8 cellular contexts compared by ENCODE assay signal in the genomic region with DNA sequence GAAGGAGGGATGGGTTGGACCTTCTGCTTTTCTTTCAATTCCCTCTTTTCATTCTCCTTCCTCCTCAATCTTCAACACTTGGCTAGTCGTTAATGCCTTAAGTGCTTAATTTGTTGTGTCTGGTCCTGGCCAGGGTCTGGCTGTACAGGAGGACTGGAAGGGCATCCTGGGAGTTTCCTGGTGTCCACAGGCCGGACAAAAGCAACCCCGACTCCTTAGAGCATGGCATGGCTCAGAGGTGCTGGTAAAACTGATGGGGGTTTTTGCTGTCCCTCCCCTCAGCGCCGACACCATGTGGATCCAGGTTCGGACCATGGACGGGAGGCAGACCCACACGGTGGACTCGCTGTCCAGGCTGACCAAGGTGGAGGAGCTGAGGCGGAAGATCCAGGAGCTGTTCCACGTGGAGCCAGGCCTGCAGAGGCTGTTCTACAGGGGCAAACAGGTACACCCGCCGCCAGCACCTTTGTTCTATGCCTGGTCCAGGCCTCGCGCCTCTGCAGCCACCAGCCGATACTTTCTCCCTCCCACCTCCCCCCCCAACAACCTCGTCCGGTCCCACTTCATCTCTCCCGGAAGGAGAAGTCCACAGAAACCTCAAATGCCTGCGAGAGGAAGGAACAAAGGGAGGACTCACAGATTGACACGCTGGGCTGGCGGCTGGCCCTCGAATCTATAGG. TPM values are rescaled to one million over a fixed set of nuclear protein-coding genes. Genes with fewer than 3 reads are reported as not detected.
A peak's percentile ranks its signal among the peaks of the same experiment; 100 is the strongest.
DNase-seq lines count a peak whose midpoint lies in the region; ATAC-seq and TF ChIP-seq lines count a peak whose summit lies in the region.

No MANE protein-coding gene starts in this region.

- H3K4me3 ChIP-seq in A673 (ENCODE audit: low read depth, low read length, poor library complexity, severe bottlenecking) (peak overlapping the region; percentile 62), PC-3 (ENCODE audit: low read length) (peak overlapping the region; percentile 78), cardiac fibroblast (replicated peaks in 1 of 2; ENCODE audit: low read depth in 2 of 2, low read length in 2 of 2) (peak overlapping the region; percentile 52 to 66), upper lobe of left lung (peak overlapping the region in 3 of 4 donors; percentile 55 to 97 (median 87))

- in situ Hi-C loops in GM13977 (cut with MboI; ENCODE audit: low pct_unique_long_range_greater_than_20kb, low sequenced_read_pairs, unreplicated experiment), result loop anchor here (10.0 kb wide), 1 partner anchor 96 kb away; no protein-coding TSS in a partner anchor

- peaks cover 40% of the 10 kb centered on the region for H3K4me1 ChIP-seq in A673 (ENCODE audit: insufficient read depth, low read length, poor library complexity, severe bottlenecking)
- peaks cover 55% of the 10 kb centered on the region for H3K4me1 ChIP-seq in PC-3 (ENCODE audit: insufficient read depth, low read length)
- H3K4me1 ChIP-seq in upper lobe of left lung, result peaks cover 21 to 45% (median 27%) of the 10 kb centered on the region in 4 donors

- H3K27ac ChIP-seq in A673 (ENCODE audit: low read depth, low read length, poor library complexity, severe bottlenecking) (peak overlapping the region; percentile 91), PC-3 (ENCODE audit: low read length) (peak overlapping the region; percentile 81), upper lobe of left lung (peak overlapping the region in 2 of 4 donors; percentile 19 to 63)

- DNase-seq in A673 (ENCODE audit: low spot score) (peak; percentile 52), ELR (ENCODE audit: low read depth) (peak; percentile 85), PC-3 (peak; percentile 80), cardiac fibroblast (ENCODE audit: low read depth in 2 of 2) (peak; percentile 64 to 73), memory B cell (ENCODE audit: low spot score in 2 of 2) (peak in 1 of 2 donors; percentile 20), upper lobe of left lung (peak in 1 of 2 donors; percentile 31), GM13977 (ENCODE audit: low spot score) (no peak)

- no peaks in the 10 kb centered on the region for H3K9me2 ChIP-seq in PC-3 (replicated peaks; ENCODE audit: low read length)

- no peaks in the 10 kb centered on the region for H3K27me3 Mint-ChIP-seq in memory B cell

- peaks cover 54% of the 10 kb centered on the region for H3K79me2 ChIP-seq in PC-3 (ENCODE audit: low read length)

- H3K36me3 ChIP-seq in A673 (ENCODE audit: insufficient read depth, low read length, poor library complexity, severe bottlenecking), result peaks cover 49% of the 10 kb centered on the region
- H3K36me3 ChIP-seq in PC-3 (ENCODE audit: low read depth, low read length), result peaks cover 16% of the 10 kb centered on the region; the same call in 1 of the 2 replicates
- H3K36me3 ChIP-seq in upper lobe of left lung, result no peaks in the 10 kb centered on the region

- peaks cover 15% of the 10 kb centered on the region for H3F3A ChIP-seq in PC-3 (ENCODE audit: low read length, unreplicated experiment)

- POLR2A ChIA-PET in A673 (lab: Charles Lee; ENCODE audit: low non-redundant PET), result interaction anchor here (0.7 kb wide), 1 partner anchor 408 kb away, joined by 3 read pairs; no protein-coding TSS in a partner anchor
- POLR2A ChIA-PET in PC-3 (lab: Charles Lee; ENCODE audit: unreplicated experiment), result interaction anchor here (0.5 kb wide), 1 partner anchor 38 kb away, joined by 6 read pairs; no protein-coding TSS in a partner anchor

- 18% methylated on average over 9 to 23 of the region's 23 CpGs for WGBS in upper lobe of left lung, 2 donors

- CTCF ChIA-PET in A673 (lab: Charles Lee) (interaction anchor here (1.7 to 2.3 kb wide), 2 partner anchors 38 to 101 kb away, joined by 13 to 25 read pairs; no protein-coding TSS in a partner anchor), PC-3 (lab: Charles Lee) (interaction anchor here (0.6 to 2.5 kb wide), 10 partner anchors 35 to 214 kb away, joined by 3 to 40 read pairs (median 5); partner anchors contain the start of genes KDM4B and PLIN3)

- TF ChIP-seq POLR2A in upper lobe of left lung (IDR thresholded peaks at IDR 0.05), result no peak

- no peak overlapping the region for H3K27ac Mint-ChIP-seq in memory B cell

- H3K9me3 Mint-ChIP-seq in memory B cell, result no peaks in the 10 kb centered on the region

- BruUV-seq in A673 (replicated peaks; lab: Mats Ljungman, UMichigan), result no TSS peak
- BruUV-seq in PC-3 (replicated peaks; lab: Mats Ljungman, UMichigan), result TSS peak; percentile 75

- peak overlapping the region; percentile 87 for H3K4me3 Mint-ChIP-seq in memory B cell

- H3K9ac ChIP-seq in PC-3 (ENCODE audit: low read length), result peak overlapping the region; percentile 95

- peaks cover 19% of the 10 kb centered on the region for H4K20me1 ChIP-seq in PC-3 (ENCODE audit: low read length)

- peaks cover 27% of the 10 kb centered on the region for H3K4me1 Mint-ChIP-seq in memory B cell

- peak; percentile 3 for ATAC-seq in PC-3
- no peak for ATAC-seq in memory B cell (ENCODE audit: low read depth)
- no peak for ATAC-seq in upper lobe of left lung (ENCODE audit: low FRiP score in 2 of 2)
- ATAC-seq in GM21515 (IDR thresholded peaks at IDR 0.05; ENCODE audit: unreplicated experiment), result no peak

- TF ChIP-seq CTCF in A673 (conservative IDR thresholded peaks at IDR 0.05; ENCODE audit: low read depth, low read length) (no peak), PC-3 (conservative IDR thresholded peaks at IDR 0.05; ENCODE audit: low read depth, low read length) (no peak), cardiac fibroblast (IDR thresholded peaks at IDR 0.05; ENCODE audit: low read depth, low read length) (no peak), upper lobe of left lung (IDR thresholded peaks at IDR 0.05) (no peak), GM13977 (IDR thresholded peaks at IDR 0.05; ENCODE audit: extremely low read depth, insufficient read depth, missing control alignments) (no peak)

- peak overlapping the region; percentile 64 for H2AFZ ChIP-seq in PC-3 (ENCODE audit: low read length)

- intact Hi-C loops in A673 (cut with micrococcal nuclease; ENCODE audit: unreplicated experiment), result loop anchor here (2.0 kb wide), 2 partner anchors 38 to 100 kb away; no protein-coding TSS in a partner anchor
- intact Hi-C loops in PC-3 (cut with micrococcal nuclease), result loop anchor here (1.0 kb wide), 1 partner anchor 38 kb away; no protein-coding TSS in a partner anchor

- no peak for TF ChIP-seq EP300 in upper lobe of left lung (IDR thresholded peaks at IDR 0.05)

- H3K9me3 ChIP-seq in A673 (ENCODE audit: low read depth, low read length, poor library complexity, severe bottlenecking), result no peaks in the 10 kb centered on the region
- no peaks in the 10 kb centered on the region for H3K9me3 ChIP-seq in PC-3 (ENCODE audit: low read length)
- no peaks in the 10 kb centered on the region for H3K9me3 ChIP-seq in upper lobe of left lung

- H3K4me2 ChIP-seq in PC-3 (ENCODE audit: low read length), result peak overlapping the region; percentile 96

- H3K27me3 ChIP-seq in A673 (replicated peaks; ENCODE audit: insufficient read depth, low read depth, low read length, poor library complexity) (no peaks in the 10 kb centered on the region), PC-3 (ENCODE audit: low read length) (no peaks in the 10 kb centered on the region), upper lobe of left lung (peaks cover 0 to 7% (median 2%) of the 10 kb centered on the region in 4 donors)

- no peaks in the 10 kb centered on the region for H3K36me3 Mint-ChIP-seq in memory B cell

RNA-seq across cellular contexts. Expression of gene UHRF1, which starts 1.4 kb away (rescaled TPM):
- total RNA-seq in A673 (2021) (192 and 203 TPM in 2 replicates), PC-3 (2014; rRNA removed) (163 and 207 TPM in 2 replicates), upper lobe of left lung (1 to 10 TPM; 1.0 to 5.1 (median 2.3) TPM)

RNA-seq across cellular contexts. Expression of gene ARRDC5, which starts 8.0 kb away (rescaled TPM):
- not detected in 2 replicates for total RNA-seq in A673 (2021)
- not detected in 2 replicates for total RNA-seq in PC-3 (2014; rRNA removed)
- total RNA-seq in upper lobe of left lung, result 1 to 10 TPM in 2 of 6 donors, under 1 TPM in 3, not detected in 1; 0.34 to 6.8 (median 0.83) TPM

RNA-seq across cellular contexts. Expression of gene PLIN3, which starts 43.3 kb away (rescaled TPM):
- total RNA-seq in A673 (2021) (30.6 and 39.9 TPM in 2 replicates), PC-3 (2014; rRNA removed) (136 and 159 TPM in 2 replicates), upper lobe of left lung (10 to 100 TPM; 29.3 to 55.1 (median 38.4) TPM)

RNA-seq across cellular contexts. Expression of gene KDM4B, which starts 58.2 kb away (rescaled TPM):
- 30.0 and 34.8 TPM in 2 replicates for total RNA-seq in A673 (2021)
- total RNA-seq in PC-3 (2014; rRNA removed), result 19.8 and 31.6 TPM in 2 replicates
- total RNA-seq in upper lobe of left lung, result 100 to 1,000 TPM in 1 of 6 donors, 10 to 100 TPM in 5; 28.1 to 112 (median 38.2) TPM

Comparison
In these comparisons a context has a peak if more than half of its experiments do, and no peak if none do; other contexts are left out.
1. RNA of gene UHRF1, which starts 1.4 kb away (total RNA-seq): 192 to 203 TPM in A673 and 163 to 207 TPM in PC-3; 1.0 to 5.1 TPM in upper lobe of left lung; every median in the first group is over 10 times any median in the second.
2. Peak in every context shown above with its lines, with median percentiles within 50 percentile points of each other: H3K4me3 ChIP-seq.